Comparison of ENCODE assay signal across 16 cellular contexts in the genomic region with DNA sequence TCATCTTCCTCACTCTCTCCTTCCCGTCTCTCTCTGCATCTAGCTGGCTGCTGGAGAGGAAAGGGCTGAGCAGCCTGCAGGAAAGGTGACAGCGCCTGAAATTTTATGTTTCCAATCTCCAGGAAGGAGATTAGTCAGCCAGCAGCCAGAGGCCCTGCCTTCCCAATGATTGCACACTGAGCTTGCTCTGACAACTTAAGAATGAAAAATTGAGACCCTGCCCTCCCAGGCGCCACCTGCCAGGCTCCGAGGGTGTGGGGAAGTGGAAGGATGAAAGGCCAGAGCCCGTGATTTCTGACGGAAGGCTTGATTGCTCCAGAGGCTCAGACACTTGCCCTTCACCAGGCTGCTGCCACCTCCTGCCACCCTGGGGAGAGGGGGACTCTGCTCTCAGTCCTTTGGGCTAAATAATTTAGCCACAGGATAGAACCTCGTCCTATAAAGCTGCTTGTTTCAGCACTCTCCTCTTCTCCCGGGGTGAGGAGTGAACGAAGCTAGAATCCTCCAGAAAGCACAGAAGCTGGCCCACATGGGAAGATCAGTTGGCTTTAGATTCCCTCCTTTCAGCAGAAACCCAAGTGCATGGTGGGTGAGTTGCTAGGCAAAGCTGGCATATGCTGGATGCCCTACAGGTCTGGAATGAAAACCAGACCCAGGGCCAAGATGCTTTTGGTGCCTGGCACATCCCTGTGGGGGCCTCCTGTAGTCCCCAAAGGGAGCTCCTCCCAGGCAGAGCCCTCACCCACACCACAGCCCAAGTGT. TPM values are rescaled to one million over a fixed set of nuclear protein-coding genes. Genes with fewer than 3 reads are reported as not detected.
A peak's percentile ranks its signal among the peaks of the same experiment; 100 is the strongest.
DNase-seq lines count a peak whose midpoint lies in the region; ATAC-seq and TF ChIP-seq lines count a peak whose summit lies in the region.
"Had no signal": no experiment of that assay in that cellular context is flagged by ENCODE, and none has a peak within 500 bp of the region (broad histone marks: within the 10 kb centered on the region; RNA-seq: fewer than 3 reads in every experiment).

No MANE protein-coding gene starts in this region.

- no peaks in the 10 kb centered on the region for H3K27me3 ChIP-seq in BE2C

- peak; percentile 51 for DNase-seq in DMS 273 (lab: John Stamatoyannopoulos, UW; ENCODE audit: unreplicated experiment)
- no peak for DNase-seq in DMS 273 treated with DMSO at 0.1 percent for 48 hours (lab: John Stamatoyannopoulos, UW)
- peak; percentile 71 to 85 for DNase-seq in NCI-H446 (lab: John Stamatoyannopoulos, UW)
- peak; percentile 57 for DNase-seq in retina
- DNase-seq in SK-N-DZ (ENCODE audit: low spot score) = no peak
- DNase-seq in BE2C = no peak
- DNase-seq: DND-41, GF-D8, HCEC 1CT, NCI-H2081 treated with DMSO at 0.1 percent for 48 hours, NCI-H510A treated with DMSO at 0.1 percent for 48 hours had no signal

- H3K4me3 ChIP-seq in BE2C (ENCODE audit: low read depth, low read length) = no peak overlapping the region

- H3K9me3 ChIP-seq in BE2C = no peaks in the 10 kb centered on the region

- peak overlapping the region; percentile 92 for H3K27ac ChIP-seq in cingulate gyrus (ENCODE audit: low read depth, low read length)
- H3K27ac ChIP-seq: 22Rv1, C4-2B had no signal

- H3K4me1 ChIP-seq in BE2C = peaks cover 3% of the 10 kb centered on the region

- no peak for TF ChIP-seq CTCF in BE2C (IDR thresholded peaks at IDR 0.05; ENCODE audit: low read depth, low read length)

- no peak for ATAC-seq in HG03175 (IDR thresholded peaks at IDR 0.05; ENCODE audit: unreplicated experiment)

- peaks cover 3% of the 10 kb centered on the region; the same call in 1 of the 2 replicates for H3K36me3 ChIP-seq in BE2C

RNA-seq across cellular contexts. Expression of gene GRIN2C, which starts 33.6 kb away (rescaled TPM):
- polyA plus RNA-seq in SK-N-DZ (2014; cell fraction: cytosol; rRNA removed) = 0.20 and 0.24 TPM in 2 replicates
- polyA plus RNA-seq in SK-N-DZ (2014; cell fraction: nucleus; rRNA removed) = 1.0 TPM in 1 of 2 replicates, not detected in the other
- 0.11 TPM for polyA plus RNA-seq in BE2C (2012; ENCODE audit: insufficient read depth, insufficient read length, low read depth)
- polyA plus RNA-seq: IgD-negative memory B cell had no signal

RNA-seq across cellular contexts. Expression of gene FDXR, which starts 46.7 kb away (rescaled TPM):
- 12.8 and 14.1 TPM in 2 replicates for polyA plus RNA-seq in SK-N-DZ (2014; cell fraction: cytosol; rRNA removed)
- 11.5 and 18.8 TPM in 2 replicates for polyA plus RNA-seq in SK-N-DZ (2014; cell fraction: nucleus; rRNA removed)
- polyA plus RNA-seq in BE2C (2012; ENCODE audit: insufficient read depth, insufficient read length, low read depth) = 13.3 TPM

RNA-seq across cellular contexts. Expression of gene NAT9, which starts 50.0 kb away (rescaled TPM):
- polyA plus RNA-seq in SK-N-DZ (2014; cell fraction: cytosol; rRNA removed) = 71.2 and 88.7 TPM in 2 replicates
- polyA plus RNA-seq in SK-N-DZ (2014; cell fraction: nucleus; rRNA removed) = 564 and 609 TPM in 2 replicates
- polyA plus RNA-seq in BE2C (2012; ENCODE audit: insufficient read depth, insufficient read length, low read depth) = 191 TPM

Comparison
In these comparisons a context has a peak if more than half of its experiments do, and no peak if none do; other contexts are left out.
1. DNase-seq: peak in DMS 273 (single experiment), NCI-H446 (2 of 2) and retina (single experiment); none in DMS 273 treated with DMSO at 0.1 percent for 48 hours (single experiment), SK-N-DZ (single experiment) and BE2C (single experiment).